ENCODE assay signal across 1 cellular context in the genomic region with DNA sequence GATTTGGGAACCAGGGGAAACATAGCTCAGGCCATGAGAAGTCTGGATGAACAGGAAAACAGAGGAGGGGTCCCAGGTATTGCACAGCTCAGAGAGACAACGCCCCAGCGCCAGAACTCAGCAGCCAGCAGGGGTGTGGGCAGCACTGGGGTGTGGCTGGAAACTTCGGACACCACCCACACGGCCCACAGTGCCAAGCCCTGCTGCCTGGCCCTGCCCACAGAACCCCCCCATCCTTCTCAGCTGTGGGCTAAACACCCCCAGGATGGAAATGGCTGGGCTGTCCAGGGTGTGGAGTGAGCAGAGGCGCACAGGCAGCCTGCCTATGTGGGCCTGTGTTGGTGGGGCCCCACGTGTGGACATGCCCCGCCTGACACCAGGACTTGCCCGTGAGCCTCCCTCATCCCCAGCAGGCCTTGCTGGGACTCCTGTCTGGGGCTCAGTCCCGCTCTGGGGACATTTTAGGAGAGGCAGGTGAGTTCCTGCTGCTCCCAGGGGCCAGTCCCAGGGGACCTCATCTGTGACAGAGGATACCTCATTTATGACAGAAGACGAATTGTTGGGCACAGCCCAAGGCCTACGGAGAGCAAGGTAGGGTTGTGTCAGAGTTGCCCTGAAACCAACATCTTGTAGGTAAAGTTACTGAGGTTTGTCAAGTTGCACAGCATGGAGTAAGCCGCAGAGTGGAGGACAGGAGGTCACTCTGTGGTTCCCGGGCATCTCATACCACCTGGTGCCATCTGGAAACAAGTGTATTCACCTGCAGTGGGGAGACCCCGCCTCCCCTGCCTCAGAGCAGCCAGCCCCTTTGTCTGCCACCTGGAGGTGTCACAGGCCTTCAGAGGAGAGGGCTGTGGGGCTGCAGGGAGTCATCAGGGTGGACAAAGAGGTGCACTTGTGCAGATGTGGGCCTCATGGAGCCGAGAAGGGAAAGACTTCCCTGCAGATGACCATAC.
TF ChIP-seq lines count a peak whose summit lies in the region.

No MANE protein-coding gene starts in this region.

TF ChIP-seq in GM23338, 12 proteins besides CTCF, POLR2A, EP300 and RAD21 (continued from another document):
- TF ChIP-seq, protein P1, sequence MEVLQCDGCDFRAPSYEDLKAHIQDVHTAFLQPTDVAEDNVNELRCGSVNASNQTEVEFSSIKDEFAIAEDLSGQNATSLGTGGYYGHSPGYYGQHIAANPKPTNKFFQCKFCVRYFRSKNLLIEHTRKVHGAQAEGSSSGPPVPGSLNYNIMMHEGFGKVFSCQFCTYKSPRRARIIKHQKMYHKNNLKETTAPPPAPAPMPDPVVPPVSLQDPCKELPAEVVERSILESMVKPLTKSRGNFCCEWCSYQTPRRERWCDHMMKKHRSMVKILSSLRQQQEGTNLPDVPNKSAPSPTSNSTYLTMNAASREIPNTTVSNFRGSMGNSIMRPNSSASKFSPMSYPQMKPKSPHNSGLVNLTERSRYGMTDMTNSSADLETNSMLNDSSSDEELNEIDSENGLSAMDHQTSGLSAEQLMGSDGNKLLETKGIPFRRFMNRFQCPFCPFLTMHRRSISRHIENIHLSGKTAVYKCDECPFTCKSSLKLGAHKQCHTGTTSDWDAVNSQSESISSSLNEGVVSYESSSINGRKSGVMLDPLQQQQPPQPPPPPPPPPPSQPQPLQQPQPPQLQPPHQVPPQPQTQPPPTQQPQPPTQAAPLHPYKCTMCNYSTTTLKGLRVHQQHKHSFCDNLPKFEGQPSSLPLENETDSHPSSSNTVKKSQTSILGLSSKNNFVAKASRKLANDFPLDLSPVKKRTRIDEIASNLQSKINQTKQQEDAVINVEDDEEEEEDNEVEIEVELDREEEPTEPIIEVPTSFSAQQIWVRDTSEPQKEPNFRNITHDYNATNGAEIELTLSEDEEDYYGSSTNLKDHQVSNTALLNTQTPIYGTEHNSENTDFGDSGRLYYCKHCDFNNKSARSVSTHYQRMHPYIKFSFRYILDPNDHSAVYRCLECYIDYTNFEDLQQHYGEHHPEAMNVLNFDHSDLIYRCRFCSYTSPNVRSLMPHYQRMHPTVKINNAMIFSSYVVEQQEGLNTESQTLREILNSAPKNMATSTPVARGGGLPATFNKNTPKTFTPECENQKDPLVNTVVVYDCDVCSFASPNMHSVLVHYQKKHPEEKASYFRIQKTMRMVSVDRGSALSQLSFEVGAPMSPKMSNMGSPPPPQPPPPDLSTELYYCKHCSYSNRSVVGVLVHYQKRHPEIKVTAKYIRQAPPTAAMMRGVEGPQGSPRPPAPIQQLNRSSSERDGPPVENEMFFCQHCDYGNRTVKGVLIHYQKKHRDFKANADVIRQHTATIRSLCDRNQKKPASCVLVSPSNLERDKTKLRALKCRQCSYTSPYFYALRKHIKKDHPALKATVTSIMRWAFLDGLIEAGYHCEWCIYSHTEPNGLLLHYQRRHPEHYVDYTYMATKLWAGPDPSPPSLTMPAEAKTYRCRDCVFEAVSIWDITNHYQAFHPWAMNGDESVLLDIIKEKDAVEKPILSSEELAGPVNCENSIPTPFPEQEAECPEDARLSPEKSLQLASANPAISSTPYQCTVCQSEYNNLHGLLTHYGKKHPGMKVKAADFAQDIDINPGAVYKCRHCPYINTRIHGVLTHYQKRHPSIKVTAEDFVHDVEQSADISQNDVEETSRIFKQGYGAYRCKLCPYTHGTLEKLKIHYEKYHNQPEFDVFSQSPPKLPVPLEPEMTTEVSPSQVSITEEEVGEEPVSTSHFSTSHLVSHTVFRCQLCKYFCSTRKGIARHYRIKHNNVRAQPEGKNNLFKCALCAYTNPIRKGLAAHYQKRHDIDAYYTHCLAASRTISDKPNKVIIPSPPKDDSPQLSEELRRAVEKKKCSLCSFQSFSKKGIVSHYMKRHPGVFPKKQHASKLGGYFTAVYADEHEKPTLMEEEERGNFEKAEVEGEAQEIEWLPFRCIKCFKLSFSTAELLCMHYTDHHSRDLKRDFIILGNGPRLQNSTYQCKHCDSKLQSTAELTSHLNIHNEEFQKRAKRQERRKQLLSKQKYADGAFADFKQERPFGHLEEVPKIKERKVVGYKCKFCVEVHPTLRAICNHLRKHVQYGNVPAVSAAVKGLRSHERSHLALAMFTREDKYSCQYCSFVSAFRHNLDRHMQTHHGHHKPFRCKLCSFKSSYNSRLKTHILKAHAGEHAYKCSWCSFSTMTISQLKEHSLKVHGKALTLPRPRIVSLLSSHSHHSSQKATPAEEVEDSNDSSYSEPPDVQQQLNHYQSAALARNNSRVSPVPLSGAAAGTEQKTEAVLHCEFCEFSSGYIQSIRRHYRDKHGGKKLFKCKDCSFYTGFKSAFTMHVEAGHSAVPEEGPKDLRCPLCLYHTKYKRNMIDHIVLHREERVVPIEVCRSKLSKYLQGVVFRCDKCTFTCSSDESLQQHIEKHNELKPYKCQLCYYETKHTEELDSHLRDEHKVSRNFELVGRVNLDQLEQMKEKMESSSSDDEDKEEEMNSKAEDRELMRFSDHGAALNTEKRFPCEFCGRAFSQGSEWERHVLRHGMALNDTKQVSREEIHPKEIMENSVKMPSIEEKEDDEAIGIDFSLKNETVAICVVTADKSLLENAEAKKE (CRISPR knock-in tag; IDR thresholded peaks at IDR 0.05) = no peak
- no peak for TF ChIP-seq ZNF114 (CRISPR knock-in tag; IDR thresholded peaks at IDR 0.05)
- TF ChIP-seq EZH2phosphoT487 (IDR thresholded peaks at IDR 0.05; ENCODE audit: unreplicated experiment) = no peak
- no peak for TF ChIP-seq ETS1 (IDR thresholded peaks at IDR 0.05)
- no peak for TF ChIP-seq JUNB (IDR thresholded peaks at IDR 0.05; ENCODE audit: unreplicated experiment)
- no peak for TF ChIP-seq POLR2AphosphoS5 (IDR thresholded peaks at IDR 0.05; ENCODE audit: low read depth)
- TF ChIP-seq STAT1 (IDR thresholded peaks at IDR 0.05; ENCODE audit: unreplicated experiment) = no peak
- no peak for TF ChIP-seq EZH2 (IDR thresholded peaks at IDR 0.05; ENCODE audit: low read depth, unreplicated experiment)
- TF ChIP-seq REST (IDR thresholded peaks at IDR 0.05; ENCODE audit: unreplicated experiment) = no peak
- no peak for TF ChIP-seq CREB1 (CRISPR knock-in tag; IDR thresholded peaks at IDR 0.05; ENCODE audit: low read depth)
- no peak for TF ChIP-seq NANOG (IDR thresholded peaks at IDR 0.05; ENCODE audit: borderline replicate concordance)
